Comparison of ENCODE assay signal across 8 cellular contexts in genomic region chr6:137944403-137945148, GRCh38.
DNase-seq lines count a peak whose midpoint lies in the region; ATAC-seq, FAIRE-seq and TF ChIP-seq lines count a peak whose summit lies in the region.
"Not testable (repeated sequence)": the region's sequence is repeated elsewhere in the genome, so short reads cannot be mapped to it uniquely, and the experiment has no call there.

No MANE protein-coding gene starts in this region.

- not testable (repeated sequence) for H3K9me3 Mint-ChIP-seq in dendritic cell treated with granulocyte-macrophage colony-stimulating factor and Interleukin-4, amounts not matched to agents 40 ng/mL and 50 ng/mL, for 4 days

- in situ Hi-C loops in gastrocnemius medialis (cut with MboI; ENCODE audit: low sequenced_read_pairs in 4 of 4) = loop anchor here (5.0 to 10.0 kb wide), 5 partner anchors 70 to 237 kb away; partner anchors contain the start of gene TNFAIP3 (in 1 of the 4)

- H3K4me2 ChIP-seq in BLaER1 = peak overlapping the region; percentile 47
- H3K4me2 ChIP-seq in keratinocyte (ENCODE audit: control insufficient read depth, extremely low read depth, insufficient read depth, low read depth, low read length) = not testable (repeated sequence)

- dilution Hi-C loops in keratinocyte (cut with MboI; ENCODE audit: extremely low pct_ligation_motif_present, low sequenced_read_pairs) = not testable (repeated sequence)

- H3K9me3 ChIP-seq in BLaER1; WERI-Rb-1 (ENCODE audit: severe bottlenecking); keratinocyte (ENCODE audit: control insufficient read depth, low read depth, low read length); gastrocnemius medialis: not testable (repeated sequence)

- peak overlapping the region; percentile 54 for H3K27ac Mint-ChIP-seq in dendritic cell treated with granulocyte-macrophage colony-stimulating factor and Interleukin-4, amounts not matched to agents 40 ng/mL and 50 ng/mL, for 4 days

- not testable (repeated sequence) for H3K79me2 ChIP-seq in keratinocyte (ENCODE audit: control insufficient read depth, insufficient read depth, low read length)

- not testable (repeated sequence) for H3K9me1 ChIP-seq in keratinocyte (ENCODE audit: control insufficient read depth, extremely low read depth, insufficient read depth, low read length)

- H3K9ac ChIP-seq in BLaER1; keratinocyte (ENCODE audit: control insufficient read depth, extremely low read depth, insufficient read depth, low read length): not testable (repeated sequence)

- intact Hi-C loops in dendritic cell treated with granulocyte-macrophage colony-stimulating factor and Interleukin-4, amounts not matched to agents 40 ng/mL and 50 ng/mL, for 4 days (cut with micrococcal nuclease) = loop anchor here (2.0 to 10.0 kb wide), 3 partner anchors 76 to 236 kb away; no protein-coding TSS in a partner anchor
- intact Hi-C loops in gastrocnemius medialis (cut with DNase I; ENCODE audit: low total_unique reads) = loop anchor here (1.0 to 10.0 kb wide), 3 partner anchors 77 to 236 kb away; partner anchors contain the start of gene TNFAIP3

- peaks cover 22% of the 10 kb centered on the region for H3K4me1 Mint-ChIP-seq in dendritic cell treated with granulocyte-macrophage colony-stimulating factor and Interleukin-4, amounts not matched to agents 40 ng/mL and 50 ng/mL, for 4 days (ENCODE audit: low read depth)

- H3K27me3 ChIP-seq in BLaER1; WERI-Rb-1 (ENCODE audit: insufficient read depth, low read depth, severe bottlenecking); keratinocyte (ENCODE audit: control insufficient read depth, extremely low read depth, insufficient read depth, low read length); gastrocnemius medialis: not testable (repeated sequence)

- not testable (repeated sequence) for H2AFZ ChIP-seq in keratinocyte (ENCODE audit: control insufficient read depth, low read length)

- H3K36me3 ChIP-seq in BLaER1; WERI-Rb-1; keratinocyte (ENCODE audit: control insufficient read depth in 2 of 2, extremely low read depth in 1 of 2, insufficient read depth in 2 of 2, low read length in 2 of 2); gastrocnemius medialis: not testable (repeated sequence)

- H3K36me3 Mint-ChIP-seq in dendritic cell treated with granulocyte-macrophage colony-stimulating factor and Interleukin-4, amounts not matched to agents 40 ng/mL and 50 ng/mL, for 4 days (ENCODE audit: low read depth) = not testable (repeated sequence)

- H3K27ac ChIP-seq in BLaER1; WERI-Rb-1; keratinocyte (ENCODE audit: control insufficient read depth, insufficient read depth, low read length); gastrocnemius medialis: not testable (repeated sequence)

- not testable (repeated sequence) for H3K4me3 Mint-ChIP-seq in dendritic cell treated with granulocyte-macrophage colony-stimulating factor and Interleukin-4, amounts not matched to agents 40 ng/mL and 50 ng/mL, for 4 days

- H3K4me1 ChIP-seq in BLaER1 (peaks cover 36% of the 10 kb centered on the region), keratinocyte (ENCODE audit: control insufficient read depth, extremely low read depth, insufficient read depth, low read length) (peaks cover 17% of the 10 kb centered on the region)
- H3K4me1 ChIP-seq in gastrocnemius medialis = not testable (repeated sequence)

- ATAC-seq in GM18909 (IDR thresholded peaks at IDR 0.05; ENCODE audit: poor library complexity, unreplicated experiment) (peak; percentile 48), HG03159 (IDR thresholded peaks at IDR 0.05; ENCODE audit: unreplicated experiment) (peak; percentile 40), gastrocnemius medialis (peak; percentile 89 to 93)

- not testable (repeated sequence) for H4K20me1 ChIP-seq in BLaER1; keratinocyte (ENCODE audit: control insufficient read depth, extremely low read depth, insufficient read depth, low read length)

- DNase-seq in NCI-H2196 (lab: John Stamatoyannopoulos, UW; ENCODE audit: unreplicated experiment) (peak; percentile 24), keratinocyte (ENCODE audit: low read depth, low spot score) (peak; percentile 15)
- DNase-seq in WERI-Rb-1, gastrocnemius medialis: not testable (repeated sequence)

- peak; percentile 67 for TF ChIP-seq CTCF in WERI-Rb-1 (IDR thresholded peaks at IDR 0.05; ENCODE audit: low read depth, low read length)
- peak; percentile 68 to 78 (median 77) for TF ChIP-seq CTCF in keratinocyte (optimal IDR thresholded peaks at IDR 0.05 in 1 of 3, IDR thresholded peaks at IDR 0.05 in 1 of 3, conservative IDR thresholded peaks at IDR 0.05 in 1 of 3; ENCODE audit: extremely low read depth in 1 of 3, insufficient read depth in 2 of 3, low read length in 3 of 3)
- TF ChIP-seq CTCF in gastrocnemius medialis (IDR thresholded peaks at IDR 0.05 in 4 of 5, conservative IDR thresholded peaks at IDR 0.05 in 1 of 5) = peak; percentile 47 to 79 (median 69)

- peak; percentile 76 for FAIRE-seq in keratinocyte (lab: Jason Lieb, UNC)

- not testable (repeated sequence) for H3K27me3 Mint-ChIP-seq in dendritic cell treated with granulocyte-macrophage colony-stimulating factor and Interleukin-4, amounts not matched to agents 40 ng/mL and 50 ng/mL, for 4 days

- not testable (repeated sequence) for TF ChIP-seq POLR2A in gastrocnemius medialis (IDR thresholded peaks at IDR 0.05)

- not testable (repeated sequence) for H3K4me3 ChIP-seq in BLaER1; WERI-Rb-1 (ENCODE audit: low read depth, low read length); keratinocyte (ENCODE audit: control insufficient read depth in 2 of 3, extremely low read depth in 1 of 3, insufficient read depth in 2 of 3, low read depth in 1 of 3, low read length in 3 of 3); gastrocnemius medialis

Comparison
In these comparisons a context has a peak if more than half of its experiments do, and no peak if none do; other contexts are left out.
1. ATAC-seq: peak in every context shown above with its lines; median percentile 91 in gastrocnemius medialis; 48 in GM18909; 40 in HG03159.